22 cellular contexts compared by ENCODE assay signal in the genomic region with DNA sequence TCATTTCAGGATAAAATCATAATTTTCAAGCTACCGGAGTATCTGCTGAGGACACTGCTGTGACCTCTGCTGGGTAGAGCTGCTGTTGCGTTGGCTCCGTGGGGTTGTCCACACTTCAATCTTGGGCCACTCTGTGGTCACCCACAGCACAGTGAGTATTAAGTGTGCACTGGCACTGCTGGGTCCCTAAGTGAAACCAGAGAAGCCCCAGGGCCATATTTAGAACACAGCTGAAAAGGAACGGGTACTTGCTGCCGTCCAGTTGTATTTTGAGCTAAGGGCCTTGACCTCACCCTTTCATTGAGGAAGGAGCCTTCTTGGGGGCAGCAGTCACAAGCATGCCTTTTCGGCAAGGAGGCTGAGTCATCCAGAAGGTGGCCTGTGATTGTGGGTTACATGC. TPM values are rescaled to one million over a fixed set of nuclear protein-coding genes. Genes with fewer than 3 reads are reported as not detected.
DNase-seq lines count a peak whose midpoint lies in the region; ATAC-seq, FAIRE-seq and TF ChIP-seq lines count a peak whose summit lies in the region.
"Had no signal": no experiment of that assay in that cellular context is flagged by ENCODE, and none has a peak within 500 bp of the region (broad histone marks: within the 10 kb centered on the region; RNA-seq: fewer than 3 reads in every experiment).

No MANE protein-coding gene starts in this region.

- H3K27ac ChIP-seq in K562 (ENCODE audit: extremely low read depth, low read depth, low read length): no peak overlapping the region
- H3K27ac ChIP-seq: BLaER1, HL-60 had no signal

- H3K9ac ChIP-seq in K562 (ENCODE audit: insufficient read depth in 1 of 2, low read depth in 2 of 2, low read length in 2 of 2): no peak overlapping the region
- H3K9ac ChIP-seq: BLaER1 had no signal

- H3K4me2 ChIP-seq in K562 (ENCODE audit: insufficient read depth, low read length): no peak overlapping the region
- H3K4me2 ChIP-seq: BLaER1 had no signal

- peaks cover 18% of the 10 kb centered on the region for H3K27me3 Mint-ChIP-seq in osteocyte (ENCODE audit: unreplicated experiment)

- H3K9me3 ChIP-seq in K562 (replicated peaks; ENCODE audit: control insufficient read depth, insufficient read depth, low read depth, low read length): no peaks in the 10 kb centered on the region
- H3K9me3 ChIP-seq: BLaER1 had no signal

- no TSS peak for BruUV-seq in K562 (replicated peaks; lab: Mats Ljungman, UMichigan)

- H3K4me1 ChIP-seq in K562 (replicated peaks in 1 of 2; ENCODE audit: control insufficient read depth in 2 of 2, insufficient read depth in 2 of 2, low read length in 2 of 2): peaks cover 0 to 9% of the 10 kb centered on the region in 2 experiments; a peak in 4 of 5 replicates

- DNase-seq in NOMO-1 treated with DMSO at 0.1 percent for 48 hours (lab: John Stamatoyannopoulos, UW; ENCODE audit: unreplicated experiment): peak; percentile 22
- DNase-seq in NOMO-1 treated with dmso at 0.1 percent for 144 hours (lab: John Stamatoyannopoulos, UW; ENCODE audit: unreplicated experiment): no peak
- DNase-seq in K562 (ENCODE audit: extremely low read depth in 1 of 4, low spot score in 3 of 4): peak in 1 of 4 experiments; percentile 10
- DNase-seq in osteocyte (ENCODE audit: extremely low spot score, unreplicated experiment): peak; percentile 54
- no peak for DNase-seq in T-helper 1 cell
- DNase-seq in GM10248 (ENCODE audit: extremely low spot score): no peak
- no peak for DNase-seq in effector CD8-positive, alpha-beta T cell (lab: John Stamatoyannopoulos, UW)
- DNase-seq: 8988T; CD4-positive, alpha-beta memory T cell; DMS153; DMS79; GDM1; GOT3; H7; HFFc6 had no signal

- POLR2A ChIA-PET in K562 (lab: Yijun Ruan, JAX): interaction anchor here (1.5 kb wide), 1 partner anchor 8 kb away, joined by 3 read pairs; no protein-coding TSS in a partner anchor
- POLR2A ChIA-PET in GM10248 (lab: Yijun Ruan, JAX): no interaction called here

- H3K4me3 ChIP-seq in K562: no peak overlapping the region
- H3K4me3 ChIP-seq: BLaER1 had no signal

- no peak overlapping the region for H2AFZ ChIP-seq in K562 (ENCODE audit: low read depth, low read length)

- H3K4me3 Mint-ChIP-seq in osteocyte (ENCODE audit: unreplicated experiment): no peak overlapping the region
- H3K4me3 Mint-ChIP-seq: CD14-positive monocyte; CD4-positive, alpha-beta memory T cell; HFFc6 had no signal

- H4K20me1 ChIP-seq in K562 (replicated peaks; ENCODE audit: control insufficient read depth, insufficient read depth, low read length): no peaks in the 10 kb centered on the region
- H4K20me1 ChIP-seq: BLaER1 had no signal

- H3K4me1 Mint-ChIP-seq in osteocyte (ENCODE audit: unreplicated experiment): peaks cover 9% of the 10 kb centered on the region
- H3K4me1 Mint-ChIP-seq: CD4-positive, alpha-beta memory T cell had no signal

- no peaks in the 10 kb centered on the region for H3K9me1 ChIP-seq in K562 (ENCODE audit: control insufficient read depth, insufficient read depth, low read length)

- ATAC-seq in K562: peak; percentile 28; the same call in 1 of the 3 replicates
- ATAC-seq: HCT116 had no signal

- H3K79me2 ChIP-seq in K562 (ENCODE audit: control insufficient read depth, insufficient read depth, low read length): no peaks in the 10 kb centered on the region

- 16% methylated on average over 6 of the region's 6 CpGs for WGBS in K562 (ENCODE audit: insufficient coverage, low coverage, missing lambda C conversion rate)

- TF ChIP-seq EP300 in K562 (IDR thresholded peaks at IDR 0.05; ENCODE audit: low read length): no peak

- H3K9me3 Mint-ChIP-seq in osteocyte (ENCODE audit: unreplicated experiment): no peaks in the 10 kb centered on the region
- H3K9me3 Mint-ChIP-seq: CD4-positive, alpha-beta memory T cell; HFFc6 had no signal

- CTCF ChIA-PET in K562 (lab: Yijun Ruan, JAX; ENCODE audit: low intra/inter-chr PET ratio): no interaction called here
- CTCF ChIA-PET in GM10248 (lab: Yijun Ruan, JAX): interaction anchor here (0.9 to 2.9 kb wide), 3 partner anchors 10 to 39 kb away, joined by 3 to 42 read pairs (median 4); a partner anchor contains a TSS

- H3K27me3 ChIP-seq in K562 (ENCODE audit: control insufficient read depth in 2 of 2, insufficient read depth in 2 of 2, low read length in 2 of 2): peaks cover 6 to 34% of the 10 kb centered on the region in 2 experiments
- H3K27me3 ChIP-seq: BLaER1 had no signal

- no peak for TF ChIP-seq POLR2A in K562 (conservative IDR thresholded peaks at IDR 0.05)

- intact Hi-C loops in K562 (cut with micrococcal nuclease): no loop called here

- no peak for TF ChIP-seq CTCF in K562 (IDR thresholded peaks at IDR 0.05 in 2 of 3, conservative IDR thresholded peaks at IDR 0.05 in 1 of 3; ENCODE audit: insufficient read depth in 2 of 3, low read depth in 1 of 3, low read length in 3 of 3)
- TF ChIP-seq CTCF in osteocyte (IDR thresholded peaks at IDR 0.05): no peak
- TF ChIP-seq CTCF in GM10248 (IDR thresholded peaks at IDR 0.05; ENCODE audit: control extremely low read depth, extremely low read depth, low read depth, missing control alignments): no peak

- in situ Hi-C loops in K562 (cut with MboI): no loop called here

- no peaks in the 10 kb centered on the region for H3K36me3 Mint-ChIP-seq in osteocyte (ENCODE audit: unreplicated experiment)
- H3K36me3 Mint-ChIP-seq: CD14-positive monocyte; CD4-positive, alpha-beta memory T cell had no signal

- no peak overlapping the region for H3K27ac Mint-ChIP-seq in osteocyte (ENCODE audit: unreplicated experiment)
- H3K27ac Mint-ChIP-seq: CD14-positive monocyte; CD4-positive, alpha-beta memory T cell; HFFc6 had no signal

- TF ChIP-seq RAD21 in K562 (CRISPR knock-in tag; conservative IDR thresholded peaks at IDR 0.05 in 1 of 2, IDR thresholded peaks at IDR 0.05 in 1 of 2): no peak

- H3K36me3 ChIP-seq in K562 (ENCODE audit: control insufficient read depth, insufficient read depth, low read length): no peaks in the 10 kb centered on the region
- H3K36me3 ChIP-seq: BLaER1 had no signal

- no peak for FAIRE-seq in K562 (lab: Jason Lieb, UNC)

TF ChIP-seq in K562, 482 proteins besides CTCF, POLR2A, EP300 and RAD21 (continues in another document):
- no peak for TF ChIP-seq ZNF79 (CRISPR knock-in tag; IDR thresholded peaks at IDR 0.05; ENCODE audit: low read depth)
- TF ChIP-seq CHCHD3 (CRISPR knock-in tag; IDR thresholded peaks at IDR 0.05): no peak
- no peak for TF ChIP-seq FOXM1 (IDR thresholded peaks at IDR 0.05; ENCODE audit: low read depth)
- TF ChIP-seq FOXM1 (CRISPR knock-in tag; IDR thresholded peaks at IDR 0.05; ENCODE audit: low read depth): no peak
- no peak for TF ChIP-seq CREBBP (IDR thresholded peaks at IDR 0.05; ENCODE audit: low read depth, low read length)
- no peak for TF ChIP-seq SMAD1 (IDR thresholded peaks at IDR 0.05; ENCODE audit: low read depth, low read length, partially characterized antibody)
- TF ChIP-seq, protein P1, sequence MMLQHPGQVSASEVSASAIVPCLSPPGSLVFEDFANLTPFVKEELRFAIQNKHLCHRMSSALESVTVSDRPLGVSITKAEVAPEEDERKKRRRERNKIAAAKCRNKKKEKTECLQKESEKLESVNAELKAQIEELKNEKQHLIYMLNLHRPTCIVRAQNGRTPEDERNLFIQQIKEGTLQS (IDR thresholded peaks at IDR 0.05): no peak
- TF ChIP-seq, protein P1 (CRISPR knock-in tag; conservative IDR thresholded peaks at IDR 0.05): no peak
- 0 out of 2 replicates have a peak, but pooled peaks have one; percentile 5 for TF ChIP-seq NFE2 (IDR thresholded peaks at IDR 0.05; ENCODE audit: low read depth)
- no peak for TF ChIP-seq HNRNPUL1 (IDR thresholded peaks at IDR 0.05; ENCODE audit: low read length)
- TF ChIP-seq POU5F1 (IDR thresholded peaks at IDR 0.05; ENCODE audit: borderline replicate concordance, low read depth, low read length, partially characterized antibody): no peak
- TF ChIP-seq POLR2G (IDR thresholded peaks at IDR 0.05; ENCODE audit: low read depth, low read length): no peak
- TF ChIP-seq ZNF239 (CRISPR knock-in tag; IDR thresholded peaks at IDR 0.05): no peak
- no peak for TF ChIP-seq CBFA2T3 (IDR thresholded peaks at IDR 0.05)
- no peak for TF ChIP-seq NFYB (IDR thresholded peaks at IDR 0.05; ENCODE audit: extremely low read depth, insufficient read length)
- TF ChIP-seq JUND (IDR thresholded peaks at IDR 0.05; ENCODE audit: borderline replicate concordance, low read depth, low read length): peak; percentile 26; the same call in 1 of the 2 replicates
- no peak for TF ChIP-seq JUND (tag; IDR thresholded peaks at IDR 0.05; ENCODE audit: borderline replicate concordance, low read depth, low read length)
- TF ChIP-seq HOXB6 (CRISPR knock-in tag; IDR thresholded peaks at IDR 0.05; ENCODE audit: borderline replicate concordance): no peak

RNA-seq across cellular contexts. Expression of a gene that starts 10.1 kb away (rescaled TPM):
- 0.07 and 0.09 TPM in 2 replicates for total RNA-seq in K562 (2011; cell fraction: chromatin; rRNA removed; ENCODE audit: low replicate concordance)
- total RNA-seq in K562 (2011; cell fraction: nucleolus; rRNA removed): 0.17 TPM in 1 of 2 replicates, not detected in the other
- total RNA-seq in K562 (2011; cell fraction: nucleoplasm; rRNA removed): 0.15 TPM in 1 of 2 replicates, not detected in the other
- total RNA-seq in K562 (2014; rRNA removed): not detected in 2 replicates
- 0.03 and 0.04 TPM in 2 replicates for total RNA-seq in K562 (2014; rRNA removed; fragmentation: Illumina TruSeq; extraction: Trizol)
- total RNA-seq in K562 (2015; rRNA removed; fragmentation: Illumina TruSeq; extraction: Trizol): 0.04 TPM in 1 of 2 replicates, not detected in the other
- total RNA-seq in K562 (2021): 0.04 and 0.07 TPM in 2 replicates
- not detected in 2 replicates for polyA plus RNA-seq in K562 (2011; rRNA removed)
- polyA plus RNA-seq in K562 (2011; cell fraction: cytosol; rRNA removed): not detected in 2 replicates
- not detected in 2 replicates for polyA plus RNA-seq in K562 (2011; cell fraction: nucleus; rRNA removed)
- polyA plus RNA-seq in K562 (2012): 0.03 and 0.24 TPM in 2 replicates
- not detected in 2 replicates for polyA plus RNA-seq in K562 (2014; fragmentation: Illumina TruSeq; extraction: Trizol)
- polyA plus RNA-seq in K562 (2014; fragmentation: Nextera tagmentation; extraction: Ambion mirVana): under 1 TPM in 1 of 2 experiments, not detected in 1; 0.15 TPM
- polyA plus RNA-seq in K562 (2014; rRNA removed): not detected in 2 replicates
- polyA minus RNA-seq in K562 (2011; rRNA and poly(A)+ RNA removed): 0.07 TPM in 1 of 2 replicates, not detected in the other
- polyA minus RNA-seq in K562 (2011; cell fraction: cytosol; rRNA and poly(A)+ RNA removed): not detected in 2 replicates
- 0.13 and 0.78 TPM in 2 replicates for polyA minus RNA-seq in K562 (2011; cell fraction: nucleus; rRNA and poly(A)+ RNA removed)
- not detected in 2 replicates for total RNA-seq in osteocyte
- total RNA-seq: Daoy, H7, HT1080 had no signal
- polyA plus RNA-seq: AG04450; CD14-positive monocyte; CD4-positive, alpha-beta memory T cell had no signal

Comparison
In these comparisons a context has a peak if more than half of its experiments do, and no peak if none do; other contexts are left out.
1. DNase-seq: peak in NOMO-1 treated with DMSO at 0.1 percent for 48 hours (single experiment) and osteocyte (single experiment); none in NOMO-1 treated with dmso at 0.1 percent for 144 hours (single experiment), T-helper 1 cell (0 of 5), GM10248 (single experiment) and effector CD8-positive, alpha-beta T cell (single experiment).